In genomic region chr12:54416908-54417603, GRCh38 we compare ENCODE assay signal across 8 cellular contexts. TPM values are rescaled to one million over a fixed set of nuclear protein-coding genes. Genes with fewer than 3 reads are reported as not detected.
DNase-seq lines count a peak whose midpoint lies in the region; ATAC-seq and TF ChIP-seq lines count a peak whose summit lies in the region.

No MANE protein-coding gene starts in this region.

- H3K36me3 Mint-ChIP-seq in CD8-positive, alpha-beta memory T cell, result peaks cover 0 to 18% (median 1%) of the 10 kb centered on the region in 3 donors
- peaks cover 20% of the 10 kb centered on the region for H3K36me3 Mint-ChIP-seq in endodermal cell (ENCODE audit: low read depth)
- no peaks in the 10 kb centered on the region for H3K36me3 Mint-ChIP-seq in progenitor cell of endocrine pancreas (ENCODE audit: insufficient read depth)

- CTCF ChIA-PET in CD8-positive, alpha-beta memory T cell (lab: Charles Lee), result interaction anchor here (0.9 to 14.5 kb wide), 7 partner anchors 9 to 49 kb away, joined by 3 to 279 read pairs (median 4); no protein-coding TSS in a partner anchor
- CTCF ChIA-PET in RWPE1 (lab: Yijun Ruan, JAX), result interaction anchor here (3.4 kb wide), 1 partner anchor 22 kb away, joined by 15 read pairs; no protein-coding TSS in a partner anchor

- peaks cover 0 to 8% of the 10 kb centered on the region in 2 donors for H3K27me3 Mint-ChIP-seq in CD8-positive, alpha-beta memory T cell
- H3K27me3 Mint-ChIP-seq in endodermal cell (ENCODE audit: insufficient read depth) (peaks cover 3% of the 10 kb centered on the region), progenitor cell of endocrine pancreas (peaks cover 13% of the 10 kb centered on the region)

- POLR2A ChIA-PET in CD8-positive, alpha-beta memory T cell (lab: Charles Lee), result no interaction called here
- POLR2A ChIA-PET in RWPE1 (lab: Yijun Ruan, JAX; ENCODE audit: low non-redundant PET), result no interaction called here

- H3K9me3 Mint-ChIP-seq in CD8-positive, alpha-beta memory T cell, result no peaks in the 10 kb centered on the region
- H3K9me3 Mint-ChIP-seq in endodermal cell (no peaks in the 10 kb centered on the region), progenitor cell of endocrine pancreas (ENCODE audit: low read depth) (no peaks in the 10 kb centered on the region)

- peak in 1 of 5 donors; percentile 29 for DNase-seq in CD8-positive, alpha-beta memory T cell
- DNase-seq in RWPE1 (ENCODE audit: low spot score) (peak; percentile 60), endodermal cell (peak; percentile 45), progenitor cell of endocrine pancreas (ENCODE audit: low spot score, unreplicated experiment) (no peak), putamen (ENCODE audit: low spot score) (no peak), SW480 (ENCODE audit: low spot score) (no peak)

- no peaks in the 10 kb centered on the region for H3K27me3 ChIP-seq in CD8-positive, alpha-beta memory T cell (ENCODE audit: insufficient read depth, low read length, poor library complexity, severe bottlenecking)
- H3K27me3 ChIP-seq in endodermal cell (ENCODE audit: control insufficient read depth, insufficient read depth, low read length, poor library complexity, severe bottlenecking), result no peaks in the 10 kb centered on the region

- peak overlapping the region; percentile 82 for H3K9ac ChIP-seq in endodermal cell (ENCODE audit: extremely low read depth, low read length, poor library complexity, severe bottlenecking)

- peak overlapping the region; percentile 91 for H3K27ac ChIP-seq in CD8-positive, alpha-beta memory T cell (ENCODE audit: low read depth, low read length)
- H3K27ac ChIP-seq in RWPE1 (peak overlapping the region; percentile 94), endodermal cell (ENCODE audit: low read depth, low read length) (no peak overlapping the region)

- ATAC-seq in GM18873 (IDR thresholded peaks at IDR 0.05; ENCODE audit: low FRiP score, unreplicated experiment) (no peak), GM19397 (IDR thresholded peaks at IDR 0.05; ENCODE audit: unreplicated experiment) (no peak)

- H3K9me3 ChIP-seq in CD8-positive, alpha-beta memory T cell (ENCODE audit: low read length), result no peaks in the 10 kb centered on the region
- no peaks in the 10 kb centered on the region for H3K9me3 ChIP-seq in endodermal cell (ENCODE audit: control insufficient read depth, low read length)

- TF ChIP-seq CTCF in RWPE1 (conservative IDR thresholded peaks at IDR 0.05; ENCODE audit: low read depth), result no peak
- no peak for TF ChIP-seq CTCF in endodermal cell (conservative IDR thresholded peaks at IDR 0.05)
- TF ChIP-seq CTCF in progenitor cell of endocrine pancreas (IDR thresholded peaks at IDR 0.05; ENCODE audit: unreplicated experiment), result no peak

- 60% methylated on average over 1 of the region's 2 CpGs; no CpG with 5 or more reads in 1 of the 2 experiments for WGBS in endodermal cell (ENCODE audit: insufficient coverage in 1 of 2, insufficient read length in 1 of 2), 2 experiments

- peak overlapping the region; percentile 71 to 99 (median 94) for H3K4me3 Mint-ChIP-seq in CD8-positive, alpha-beta memory T cell
- H3K4me3 Mint-ChIP-seq in endodermal cell (peak overlapping the region; percentile 96), progenitor cell of endocrine pancreas (ENCODE audit: low read depth) (peak overlapping the region; percentile 88)

- H3K27ac Mint-ChIP-seq in CD8-positive, alpha-beta memory T cell, result peak overlapping the region; percentile 93 to 100 (median 96)
- no peak overlapping the region for H3K27ac Mint-ChIP-seq in endodermal cell
- H3K27ac Mint-ChIP-seq in progenitor cell of endocrine pancreas, result peak overlapping the region; percentile 21

- H3K36me3 ChIP-seq in CD8-positive, alpha-beta memory T cell (ENCODE audit: insufficient read depth, low read length), result peaks cover 4% of the 10 kb centered on the region
- H3K36me3 ChIP-seq in endodermal cell (ENCODE audit: control insufficient read depth, insufficient read depth, low read length), result peaks cover 17% of the 10 kb centered on the region

- H3K4me1 ChIP-seq in CD8-positive, alpha-beta memory T cell (ENCODE audit: insufficient read depth, low read length), result peaks cover 74% of the 10 kb centered on the region
- peaks cover 16% of the 10 kb centered on the region for H3K4me1 ChIP-seq in endodermal cell (ENCODE audit: control insufficient read depth, insufficient read depth, low read length)

- peak overlapping the region; percentile 89 for H3K4me3 ChIP-seq in CD8-positive, alpha-beta memory T cell (ENCODE audit: low read length)
- peak overlapping the region; percentile 93 for H3K4me3 ChIP-seq in endodermal cell (ENCODE audit: low read length)

- peaks cover 67 to 84% (median 79%) of the 10 kb centered on the region in 3 donors for H3K4me1 Mint-ChIP-seq in CD8-positive, alpha-beta memory T cell
- H3K4me1 Mint-ChIP-seq in endodermal cell (peaks cover 53% of the 10 kb centered on the region), progenitor cell of endocrine pancreas (ENCODE audit: low read depth) (peaks cover 31% of the 10 kb centered on the region)

RNA-seq across cellular contexts. Expression of gene ITGA5, which starts 2.0 kb away (rescaled TPM):
- total RNA-seq in CD8-positive, alpha-beta memory T cell, result 10 to 100 TPM; 23.2 to 25.7 TPM
- 50.6 TPM for polyA plus RNA-seq in CD8-positive, alpha-beta memory T cell
- total RNA-seq in endodermal cell (100 to 1,000 TPM; 189 to 243 TPM), progenitor cell of endocrine pancreas (32.2 and 37.8 TPM in 2 replicates)
- polyA plus RNA-seq in endodermal cell (2013, experiment 1 of 2), result 71.1 TPM
- polyA plus RNA-seq in endodermal cell (2013, experiment 2 of 2), result 77.0 TPM

RNA-seq across cellular contexts. Expression of gene ZNF385A, which starts 32.5 kb away (rescaled TPM):
- total RNA-seq in CD8-positive, alpha-beta memory T cell, result under 1 TPM; 0.77 to 0.78 TPM
- not detected for polyA plus RNA-seq in CD8-positive, alpha-beta memory T cell
- total RNA-seq in endodermal cell (10 to 100 TPM; 10.5 to 16.3 TPM), progenitor cell of endocrine pancreas (15.6 and 16.6 TPM in 2 replicates)
- polyA plus RNA-seq in endodermal cell (2013, experiment 1 of 2), result 39.3 TPM
- polyA plus RNA-seq in endodermal cell (2013, experiment 2 of 2), result 35.5 TPM

RNA-seq across cellular contexts. Expression of gene GPR84, which starts 52.8 kb away (rescaled TPM):
- total RNA-seq in CD8-positive, alpha-beta memory T cell, result under 1 TPM; 0.15 to 0.16 TPM
- polyA plus RNA-seq in CD8-positive, alpha-beta memory T cell, result not detected
- total RNA-seq in endodermal cell, result not detected
- polyA plus RNA-seq in endodermal cell (2013, experiment 1 of 2), result 0.11 TPM
- polyA plus RNA-seq in endodermal cell (2013, experiment 2 of 2), result not detected
- not detected in 2 replicates for total RNA-seq in progenitor cell of endocrine pancreas

RNA-seq across cellular contexts. Expression of gene GTSF1, which starts 56.3 kb away (rescaled TPM):
- 10 to 100 TPM in 1 of 2 experiments, 1 to 10 TPM in 1; 8.8 to 10.4 TPM for total RNA-seq in CD8-positive, alpha-beta memory T cell
- polyA plus RNA-seq in CD8-positive, alpha-beta memory T cell, result 20.0 TPM
- total RNA-seq in endodermal cell (not detected), progenitor cell of endocrine pancreas (not detected in 2 replicates)
- not detected for polyA plus RNA-seq in endodermal cell (2013, experiment 1 of 2)
- not detected for polyA plus RNA-seq in endodermal cell (2013, experiment 2 of 2)

Comparison
In these comparisons a context has a peak if more than half of its experiments do, and no peak if none do; other contexts are left out.
1. DNase-seq: peak in RWPE1 (single experiment) and endodermal cell (single experiment); none in progenitor cell of endocrine pancreas (single experiment), putamen (single experiment) and SW480 (single experiment).
2. Peak in every context shown above with its lines, with median percentiles within 50 percentile points of each other: H3K4me3 Mint-ChIP-seq.